ENCODE assay signal across 8 cellular contexts in the genomic region with DNA sequence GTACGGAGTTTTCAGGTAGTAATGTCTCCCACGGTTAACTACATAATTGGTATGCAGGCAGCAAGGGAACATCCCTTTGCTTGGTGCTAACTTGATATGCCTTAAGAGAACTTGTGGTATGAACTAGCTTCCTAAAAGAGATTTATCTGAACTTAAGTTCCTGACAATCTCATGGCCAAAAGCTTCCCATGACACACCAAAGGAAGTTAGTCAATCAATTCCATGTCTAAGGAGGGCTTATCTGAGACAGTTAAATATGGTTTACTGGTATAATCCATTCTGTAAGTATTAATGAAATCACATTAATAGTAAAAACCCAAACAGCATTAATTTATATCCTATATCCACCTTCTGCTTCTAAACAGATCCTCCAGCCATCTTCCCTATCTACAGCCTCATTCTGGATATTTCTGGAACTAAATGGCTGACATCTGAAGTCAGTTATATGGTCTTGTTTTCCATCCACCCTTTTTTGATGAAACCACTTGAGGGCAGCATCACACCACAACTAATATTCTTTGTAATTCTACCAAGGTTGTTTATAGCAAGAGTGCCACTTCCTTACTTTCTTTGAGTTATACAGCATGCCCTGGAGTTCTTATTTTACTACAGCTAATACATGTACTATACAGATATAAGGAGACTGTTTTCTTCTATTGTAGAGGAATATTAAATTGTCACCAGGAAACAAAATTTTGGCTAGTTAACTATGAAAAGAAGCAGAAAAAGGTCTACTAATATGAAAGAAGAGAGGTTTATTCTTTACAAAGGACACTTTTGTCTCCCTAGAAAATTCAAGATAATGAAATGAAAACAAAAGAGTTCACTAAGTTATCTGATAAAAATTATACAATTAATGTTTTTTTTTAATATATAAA. TPM values are rescaled to one million over a fixed set of nuclear protein-coding genes. Genes with fewer than 3 reads are reported as not detected.
DNase-seq lines count a peak whose midpoint lies in the region; ATAC-seq and TF ChIP-seq lines count a peak whose summit lies in the region.

No MANE protein-coding gene starts in this region.

- H3K4me3 Mint-ChIP-seq in CD14-positive monocyte, result no peak overlapping the region
- no peak overlapping the region for H3K4me3 Mint-ChIP-seq in activated naive CD8-positive, alpha-beta T cell treated with anti-CD3 and anti-CD28 coated beads, Interleukin-2, amount 50 U/mL, for 24 hours

- no peak overlapping the region for H3K4me3 ChIP-seq in OCI-LY3 (ENCODE audit: low read length)

- peaks cover 11% of the 10 kb centered on the region for H3K4me1 ChIP-seq in OCI-LY3 (ENCODE audit: low read length)

- no peaks in the 10 kb centered on the region for H3K79me2 ChIP-seq in OCI-LY3 (ENCODE audit: low read length)

- H3K9ac ChIP-seq in OCI-LY3 (ENCODE audit: low read length), result no peak overlapping the region

- no peaks in the 10 kb centered on the region for H3K36me3 Mint-ChIP-seq in CD14-positive monocyte
- no peaks in the 10 kb centered on the region for H3K36me3 Mint-ChIP-seq in activated naive CD8-positive, alpha-beta T cell treated with anti-CD3 and anti-CD28 coated beads, Interleukin-2, amount 50 U/mL, for 24 hours (ENCODE audit: low read depth)

- H3K27me3 ChIP-seq in OCI-LY3 (ENCODE audit: low read depth, low read length), result no peaks in the 10 kb centered on the region

- no peaks in the 10 kb centered on the region for H3K9me3 Mint-ChIP-seq in CD14-positive monocyte
- no peaks in the 10 kb centered on the region for H3K9me3 Mint-ChIP-seq in activated naive CD8-positive, alpha-beta T cell treated with anti-CD3 and anti-CD28 coated beads, Interleukin-2, amount 50 U/mL, for 24 hours

- intact Hi-C loops in CD14-positive monocyte (cut with micrococcal nuclease) (loop anchor here (1.0 to 10.0 kb wide), 3 partner anchors 312 to 605 kb away; no protein-coding TSS in a partner anchor), left cardiac atrium (cut with DNase I) (loop anchor here (1.0 to 5.0 kb wide), 2 partner anchors 314 to 317 kb away; no protein-coding TSS in a partner anchor), sciatic nerve (cut with DNase I) (no loop called here)

- peak; percentile 65 for TF ChIP-seq CTCF in CD14-positive monocyte (IDR thresholded peaks at IDR 0.05)
- peak; percentile 74 for TF ChIP-seq CTCF in OCI-LY3 (IDR thresholded peaks at IDR 0.05; ENCODE audit: low read depth, low read length)

- no peaks in the 10 kb centered on the region for H3K9me3 ChIP-seq in OCI-LY3 (ENCODE audit: insufficient read depth, low read length)

- H4K20me1 ChIP-seq in OCI-LY3 (ENCODE audit: insufficient read depth, low read length), result no peaks in the 10 kb centered on the region

- H3K27ac Mint-ChIP-seq in CD14-positive monocyte, result no peak overlapping the region
- H3K27ac Mint-ChIP-seq in activated naive CD8-positive, alpha-beta T cell treated with anti-CD3 and anti-CD28 coated beads, Interleukin-2, amount 50 U/mL, for 24 hours, result no peak overlapping the region

- no peak for DNase-seq in CD14-positive monocyte (ENCODE audit: low spot score)
- DNase-seq in KBM-7, result peak; percentile 85
- DNase-seq in activated naive CD8-positive, alpha-beta T cell treated with anti-CD3 and anti-CD28 coated beads, Interleukin-2, amount 50 U/mL, for 24 hours, result peak; percentile 31
- DNase-seq in left cardiac atrium, result no peak
- DNase-seq in sciatic nerve (ENCODE audit: low spot score), result no peak
- DNase-seq in occipital lobe (lab: John Stamatoyannopoulos, UW), result no peak

- no peak overlapping the region for H3K27ac ChIP-seq in OCI-LY3 (ENCODE audit: low read length)

- H3K36me3 ChIP-seq in OCI-LY3 (replicated peaks; ENCODE audit: low read depth, low read length), result no peaks in the 10 kb centered on the region

- H3K27me3 Mint-ChIP-seq in CD14-positive monocyte (ENCODE audit: low read depth in 3 of 3), result peaks cover 0 to 2% (median 0%) of the 10 kb centered on the region in 3 donors
- no peaks in the 10 kb centered on the region for H3K27me3 Mint-ChIP-seq in activated naive CD8-positive, alpha-beta T cell treated with anti-CD3 and anti-CD28 coated beads, Interleukin-2, amount 50 U/mL, for 24 hours

- H3K4me1 Mint-ChIP-seq in CD14-positive monocyte, result no peaks in the 10 kb centered on the region
- peaks cover 3% of the 10 kb centered on the region for H3K4me1 Mint-ChIP-seq in activated naive CD8-positive, alpha-beta T cell treated with anti-CD3 and anti-CD28 coated beads, Interleukin-2, amount 50 U/mL, for 24 hours

- peak overlapping the region; percentile 16; the same call in 1 of the 2 replicates for H3K4me2 ChIP-seq in OCI-LY3 (ENCODE audit: low read length)

- no peak overlapping the region for H2AFZ ChIP-seq in OCI-LY3 (ENCODE audit: low read depth, low read length)

- in situ Hi-C loops in KBM-7 (cut with MboI; ENCODE audit: low pct_unique_long_range_greater_than_20kb, low sequenced_read_pairs), result loop anchor here (25.0 kb wide), 1 partner anchor 327 kb away; no protein-coding TSS in a partner anchor

- ATAC-seq in GM18861 (IDR thresholded peaks at IDR 0.05; ENCODE audit: unreplicated experiment) (peak; percentile 68), left cardiac atrium (peak; percentile 84), sciatic nerve (peak; percentile 86)
- peak; percentile 69 for ATAC-seq in activated naive CD8-positive, alpha-beta T cell treated with anti-CD3 and anti-CD28 coated beads, Interleukin-2, amount 50 U/mL, for 24 hours

RNA-seq across cellular contexts. Expression of gene SHOC1, which starts 34.7 kb away (rescaled TPM):
- not detected for polyA plus RNA-seq in CD14-positive monocyte
- not detected for total RNA-seq in left cardiac atrium
- not detected for total RNA-seq in sciatic nerve
- 0.16 TPM for total RNA-seq in occipital lobe

Comparison
In these comparisons a context has a peak if more than half of its experiments do, and no peak if none do; other contexts are left out.
1. DNase-seq: peak in KBM-7 (single experiment) and activated naive CD8-positive, alpha-beta T cell treated with anti-CD3 and anti-CD28 coated beads, Interleukin-2, amount 50 U/mL, for 24 hours (single experiment); none in CD14-positive monocyte (single experiment), left cardiac atrium (single experiment), sciatic nerve (single experiment) and occipital lobe (single experiment).
2. Peak in every context shown above with its lines, with median percentiles within 50 percentile points of each other: ATAC-seq.